14 cellular contexts compared by ENCODE assay signal in genomic region chrX:39930777-39931553, GRCh38.
"Had no signal": no experiment of that assay in that cellular context is flagged by ENCODE, and none has a peak within 500 bp of the region (broad histone marks: within the 10 kb centered on the region; RNA-seq: fewer than 3 reads in every experiment).

No MANE protein-coding gene starts in this region.

- H3K27me3 ChIP-seq: tibial artery had no signal

- H3K4me3 ChIP-seq: SK-N-MC, stomach, tibial artery had no signal

- H3K9me3 Mint-ChIP-seq: activated naive CD8-positive, alpha-beta T cell treated with anti-CD3 and anti-CD28 coated beads, Interleukin-2, amount 10 ng/mL, durations not matched to agents 7 days and 5 days; dendritic cell treated with granulocyte-macrophage colony-stimulating factor and Interleukin-4, amounts not matched to agents 40 ng/mL and 50 ng/mL, for 4 days had no signal

- DNase-seq: activated naive CD4-positive, alpha-beta T cell; activated naive CD8-positive, alpha-beta T cell treated with anti-CD3 and anti-CD28 coated beads, Interleukin-2, amount 10 ng/mL, durations not matched to agents 7 days and 5 days; activated T-cell treated with anti-CD3 and anti-CD28 coated beads for 4 hours; cerebellar nuclear complex; endodermal cell; erythroblast; hypothalamus; midbrain; naive B cell; stimulated activated CD4-positive, alpha-beta T cell treated with anti-CD3 and anti-CD28 coated beads, Interleukin-1b, Interleukin-23, amount 100 ng/mL, for 48 hours; stomach; tibial artery had no signal

- H3K4me1 Mint-ChIP-seq: activated naive CD8-positive, alpha-beta T cell treated with anti-CD3 and anti-CD28 coated beads, Interleukin-2, amount 10 ng/mL, durations not matched to agents 7 days and 5 days had no signal

- H3K9me3 ChIP-seq: stomach, tibial artery had no signal

- H3K4me3 Mint-ChIP-seq: activated naive CD8-positive, alpha-beta T cell treated with anti-CD3 and anti-CD28 coated beads, Interleukin-2, amount 10 ng/mL, durations not matched to agents 7 days and 5 days; dendritic cell treated with granulocyte-macrophage colony-stimulating factor and Interleukin-4, amounts not matched to agents 40 ng/mL and 50 ng/mL, for 4 days; endodermal cell; naive B cell had no signal

- H3K36me3 Mint-ChIP-seq: activated naive CD8-positive, alpha-beta T cell treated with anti-CD3 and anti-CD28 coated beads, Interleukin-2, amount 10 ng/mL, durations not matched to agents 7 days and 5 days; naive B cell had no signal

- H3K27ac Mint-ChIP-seq: activated naive CD8-positive, alpha-beta T cell treated with anti-CD3 and anti-CD28 coated beads, Interleukin-2, amount 10 ng/mL, durations not matched to agents 7 days and 5 days; dendritic cell treated with granulocyte-macrophage colony-stimulating factor and Interleukin-4, amounts not matched to agents 40 ng/mL and 50 ng/mL, for 4 days; endodermal cell had no signal

- H3K27me3 Mint-ChIP-seq: activated naive CD8-positive, alpha-beta T cell treated with anti-CD3 and anti-CD28 coated beads, Interleukin-2, amount 10 ng/mL, durations not matched to agents 7 days and 5 days; naive B cell had no signal

- H3K36me3 ChIP-seq: stomach, tibial artery had no signal

- H3K27ac ChIP-seq: SK-N-MC had no signal

- H3K4me1 ChIP-seq: stomach had no signal
